18 cellular contexts compared by ENCODE assay signal in genomic region chr3:179829391-179829790, GRCh38.
"Had no signal": no experiment of that assay in that cellular context is flagged by ENCODE, and none has a peak within 500 bp of the region (broad histone marks: within the 10 kb centered on the region; RNA-seq: fewer than 3 reads in every experiment).

No MANE protein-coding gene starts in this region.

- H3K27ac Mint-ChIP-seq: activated B cell treated with CpG ODN at 0.5 μM for 24 hours; activated CD8-positive, alpha-beta T cell treated with anti-CD3 and anti-CD28 coated beads for 36 hours; activated naive CD4-positive, alpha-beta T cell treated with anti-CD3 and anti-CD28 coated beads, Interleukin-2, amount 50 U/mL, for 24 hours; stimulated activated memory B cell treated with anti-CD40 and anti-IgM and Interleukin-4, amounts not matched to agents 10 μg/mL and 1 μg/mL and 100 μg/mL, for 72 hours had no signal

- DNase-seq: activated B cell treated with CpG ODN at 0.5 μM for 24 hours; activated CD4-positive, alpha-beta T cell treated with anti-CD3 and anti-CD28 coated beads for 48 hours; activated CD8-positive, alpha-beta T cell treated with anti-CD3 and anti-CD28 coated beads for 36 hours; activated effector memory CD4-positive, alpha-beta T cell treated with Interleukin-2 at 50 U/mL for 16 hours; activated T-cell treated with anti-CD3 and anti-CD28 coated beads, Interleukin-2, amount 50 U/mL, for 4 hours; adrenal gland; central memory CD4-positive, alpha-beta T cell; colonic mucosa; foreskin fibroblast; glutamatergic neuron; posterior cingulate gyrus; retina; T-helper 2 cell; thyroid gland had no signal

- H3K4me1 Mint-ChIP-seq: activated B cell treated with CpG ODN at 0.5 μM for 24 hours; activated naive CD4-positive, alpha-beta T cell treated with anti-CD3 and anti-CD28 coated beads, Interleukin-2, amount 50 U/mL, for 24 hours; stimulated activated memory B cell treated with anti-CD40 and anti-IgM and Interleukin-4, amounts not matched to agents 10 μg/mL and 1 μg/mL and 100 μg/mL, for 72 hours had no signal

- H3K36me3 Mint-ChIP-seq: activated naive CD4-positive, alpha-beta T cell treated with anti-CD3 and anti-CD28 coated beads, Interleukin-2, amount 50 U/mL, for 24 hours; stimulated activated memory B cell treated with anti-CD40 and anti-IgM and Interleukin-4, amounts not matched to agents 10 μg/mL and 1 μg/mL and 100 μg/mL, for 72 hours had no signal

- ATAC-seq: activated CD8-positive, alpha-beta T cell treated with anti-CD3 and anti-CD28 coated beads for 36 hours; activated T-cell treated with anti-CD3 and anti-CD28 coated beads, Interleukin-2, amount 50 U/mL, for 4 hours; left lobe of liver; stimulated activated memory B cell treated with anti-CD40 and anti-IgM and Interleukin-4, amounts not matched to agents 10 μg/mL and 1 μg/mL and 100 μg/mL, for 72 hours had no signal

- H3K4me3 Mint-ChIP-seq: activated B cell treated with CpG ODN at 0.5 μM for 24 hours; activated CD8-positive, alpha-beta T cell treated with anti-CD3 and anti-CD28 coated beads for 36 hours; activated naive CD4-positive, alpha-beta T cell treated with anti-CD3 and anti-CD28 coated beads, Interleukin-2, amount 50 U/mL, for 24 hours; activated T-cell treated with anti-CD3 and anti-CD28 coated beads, Interleukin-2, amount 50 U/mL, for 4 hours; stimulated activated memory B cell treated with anti-CD40 and anti-IgM and Interleukin-4, amounts not matched to agents 10 μg/mL and 1 μg/mL and 100 μg/mL, for 72 hours had no signal

- H3K9me3 ChIP-seq: adrenal gland, colonic mucosa, neutrophil, thyroid gland had no signal
